ENCODE assay signal across 10 cellular contexts in the genomic region with DNA sequence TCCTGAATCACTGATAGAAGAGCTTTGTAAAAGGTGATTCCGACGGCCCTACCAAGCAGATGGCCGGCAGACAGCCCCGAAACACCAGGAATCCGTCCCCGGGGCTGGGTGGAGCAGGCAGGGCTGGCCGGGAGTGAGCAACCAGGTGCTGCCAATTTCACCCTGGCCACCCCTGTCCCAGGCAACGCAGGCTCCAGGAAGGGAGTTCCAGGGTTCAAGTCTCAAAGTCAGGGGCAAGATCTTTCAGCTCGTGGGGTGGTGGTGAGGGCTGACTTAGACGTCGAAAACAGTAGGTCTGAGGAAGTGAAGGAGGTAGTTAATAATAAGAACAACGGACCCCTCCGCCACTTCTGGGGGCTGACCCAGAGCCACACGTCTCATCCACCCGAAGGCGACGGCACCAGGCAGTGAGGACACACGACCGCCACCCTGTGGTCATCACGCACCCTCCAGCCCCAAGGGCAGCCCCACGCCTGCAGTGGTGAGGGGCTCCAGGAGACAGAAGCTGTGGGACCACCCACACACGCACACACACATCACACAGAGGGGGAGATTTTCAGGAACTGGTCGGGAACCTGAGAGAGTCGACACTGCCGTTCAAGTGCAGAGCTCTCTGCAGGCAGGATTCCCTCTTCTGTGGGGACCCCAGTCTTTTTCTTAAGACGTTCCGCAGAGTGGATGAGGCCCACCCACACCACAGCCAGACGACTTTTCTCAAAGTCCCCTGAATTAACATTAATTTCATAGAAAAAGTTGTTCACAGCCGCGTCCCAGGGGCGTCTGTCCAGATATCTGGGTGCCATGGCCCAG.
DNase-seq lines count a peak whose midpoint lies in the region; TF ChIP-seq lines count a peak whose summit lies in the region.
"Had no signal": no experiment of that assay in that cellular context is flagged by ENCODE, and none has a peak within 500 bp of the region (broad histone marks: within the 10 kb centered on the region; RNA-seq: fewer than 3 reads in every experiment).

No MANE protein-coding gene starts in this region.

- peak; percentile 66 for TF ChIP-seq CTCF in LNCaP clone FGC (IDR thresholded peaks at IDR 0.05; ENCODE audit: control insufficient read depth, extremely low read depth, insufficient read depth)
- no peak for TF ChIP-seq CTCF in osteoblast (IDR thresholded peaks at IDR 0.05; ENCODE audit: extremely low read depth, low read depth, low read length)

- no peaks in the 10 kb centered on the region for H4K20me1 ChIP-seq in osteoblast (ENCODE audit: insufficient read depth, low read length)
- H4K20me1 ChIP-seq: BLaER1 had no signal

- H3K9me3 Mint-ChIP-seq in CD4-positive, alpha-beta memory T cell: peaks cover 0 to 9% (median 3%) of the 10 kb centered on the region in 8 donors
- peaks cover under 1% of the 10 kb centered on the region for H3K9me3 Mint-ChIP-seq in activated CD4-positive, alpha-beta T cell treated with anti-CD3 and anti-CD28 coated beads, Interleukin-2, amount 10 ng/mL, durations not matched to agents 7 days and 5 days

- no peaks in the 10 kb centered on the region for H3K4me1 ChIP-seq in osteoblast (ENCODE audit: insufficient read depth, low read length)
- H3K4me1 ChIP-seq in CD4-positive, alpha-beta memory T cell (ENCODE audit: insufficient read depth, low read length): no peaks in the 10 kb centered on the region
- H3K4me1 ChIP-seq: BLaER1, upper lobe of left lung had no signal

- no peak overlapping the region for H3K27ac ChIP-seq in osteoblast (ENCODE audit: low read depth, low read length)
- no peak overlapping the region for H3K27ac ChIP-seq in CD4-positive, alpha-beta memory T cell (ENCODE audit: low read depth, low read length)
- H3K27ac ChIP-seq: BLaER1, upper lobe of left lung had no signal

- H3K4me1 Mint-ChIP-seq in CD4-positive, alpha-beta memory T cell: peaks cover 0 to 8% (median 2%) of the 10 kb centered on the region in 4 donors
- H3K4me1 Mint-ChIP-seq in activated CD4-positive, alpha-beta T cell treated with anti-CD3 and anti-CD28 coated beads, Interleukin-2, amount 10 ng/mL, durations not matched to agents 7 days and 5 days: no peaks in the 10 kb centered on the region

- H3K4me3 ChIP-seq in LNCaP clone FGC (ENCODE audit: low read depth, low read length) (no peak overlapping the region), osteoblast (ENCODE audit: insufficient read depth, low read length) (no peak overlapping the region)
- no peak overlapping the region for H3K4me3 ChIP-seq in CD4-positive, alpha-beta memory T cell (ENCODE audit: low read length in 2 of 2)
- H3K4me3 ChIP-seq: BLaER1, upper lobe of left lung had no signal

- H3K4me2 ChIP-seq in osteoblast (ENCODE audit: insufficient read depth, low read length): no peak overlapping the region
- H3K4me2 ChIP-seq: BLaER1 had no signal

- no peaks in the 10 kb centered on the region for H3K9me3 ChIP-seq in osteoblast (ENCODE audit: low read depth, low read length)
- H3K9me3 ChIP-seq in CD4-positive, alpha-beta memory T cell (ENCODE audit: control insufficient read depth in 1 of 2, low read length in 2 of 2): no peaks in the 10 kb centered on the region
- H3K9me3 ChIP-seq: BLaER1 had no signal

- H2AFZ ChIP-seq in osteoblast (ENCODE audit: low read length): no peak overlapping the region

- POLR2A ChIA-PET in CD4-positive, alpha-beta memory T cell (lab: Charles Lee; ENCODE audit: partially characterized antibody): no interaction called here
- POLR2A ChIA-PET in activated CD4-positive, alpha-beta T cell treated with anti-CD3 and anti-CD28 coated beads, Interleukin-2, amount 10 ng/mL, durations not matched to agents 7 days and 5 days (lab: Charles Lee): no interaction called here

- no peaks in the 10 kb centered on the region for H3K36me3 ChIP-seq in osteoblast (ENCODE audit: insufficient read depth, low read length)
- H3K36me3 ChIP-seq in CD4-positive, alpha-beta memory T cell (ENCODE audit: insufficient read depth, low read length): no peaks in the 10 kb centered on the region
- H3K36me3 ChIP-seq: BLaER1, upper lobe of left lung had no signal

- no peak overlapping the region for H3K4me3 Mint-ChIP-seq in CD4-positive, alpha-beta memory T cell
- H3K4me3 Mint-ChIP-seq in activated CD4-positive, alpha-beta T cell treated with anti-CD3 and anti-CD28 coated beads, Interleukin-2, amount 10 ng/mL, durations not matched to agents 7 days and 5 days: no peak overlapping the region

- H3K27ac Mint-ChIP-seq in CD4-positive, alpha-beta memory T cell: no peak overlapping the region
- no peak overlapping the region for H3K27ac Mint-ChIP-seq in activated CD4-positive, alpha-beta T cell treated with anti-CD3 and anti-CD28 coated beads, Interleukin-2, amount 10 ng/mL, durations not matched to agents 7 days and 5 days

- DNase-seq in NCI-H748 (lab: John Stamatoyannopoulos, UW; ENCODE audit: unreplicated experiment): peak; percentile 35
- DNase-seq in NCI-H748 treated with DMSO at 0.1 percent for 48 hours (lab: John Stamatoyannopoulos, UW): no peak
- DNase-seq in LNCaP clone FGC (ENCODE audit: low read depth): no peak
- peak; percentile 79 for DNase-seq in ecto neural progenitor cell (ENCODE audit: low spot score)
- peak; percentile 87 for DNase-seq in osteoblast (ENCODE audit: insufficient read length, low spot score, missing footprints)
- no peak for DNase-seq in CD4-positive, alpha-beta memory T cell
- no peak for DNase-seq in NCI-H2196 treated with DMSO at 0.1 percent for 48 hours (lab: John Stamatoyannopoulos, UW; ENCODE audit: unreplicated experiment)
- no peak for DNase-seq in activated CD4-positive, alpha-beta T cell treated with anti-CD3 and anti-CD28 coated beads, Interleukin-2, amount 10 ng/mL, durations not matched to agents 7 days and 5 days

- no peaks in the 10 kb centered on the region for H3K79me2 ChIP-seq in osteoblast (ENCODE audit: insufficient read depth, low read length)

- peaks cover 9% of the 10 kb centered on the region for H3K27me3 ChIP-seq in osteoblast (ENCODE audit: insufficient read depth, low read length)
- H3K27me3 ChIP-seq in CD4-positive, alpha-beta memory T cell (ENCODE audit: insufficient read depth, low read length): no peaks in the 10 kb centered on the region
- H3K27me3 ChIP-seq: BLaER1 had no signal

- intact Hi-C loops in CD4-positive, alpha-beta memory T cell (cut with micrococcal nuclease): no loop called here

- H3K27me3 Mint-ChIP-seq in CD4-positive, alpha-beta memory T cell: peaks cover 10 to 15% of the 10 kb centered on the region in 2 donors
- H3K27me3 Mint-ChIP-seq in activated CD4-positive, alpha-beta T cell treated with anti-CD3 and anti-CD28 coated beads, Interleukin-2, amount 10 ng/mL, durations not matched to agents 7 days and 5 days: peaks cover 9% of the 10 kb centered on the region

- H3K36me3 Mint-ChIP-seq in CD4-positive, alpha-beta memory T cell: no peaks in the 10 kb centered on the region
- no peaks in the 10 kb centered on the region for H3K36me3 Mint-ChIP-seq in activated CD4-positive, alpha-beta T cell treated with anti-CD3 and anti-CD28 coated beads, Interleukin-2, amount 10 ng/mL, durations not matched to agents 7 days and 5 days (ENCODE audit: low read depth)

- CTCF ChIA-PET in CD4-positive, alpha-beta memory T cell (lab: Charles Lee; ENCODE audit: partially characterized antibody): no interaction called here
- CTCF ChIA-PET in activated CD4-positive, alpha-beta T cell treated with anti-CD3 and anti-CD28 coated beads, Interleukin-2, amount 10 ng/mL, durations not matched to agents 7 days and 5 days (lab: Charles Lee): interaction anchor here (0.7 to 1.1 kb wide), 3 partner anchors 13 to 1280 kb away, joined by 3 read pairs; no protein-coding TSS in a partner anchor

Comparison
In these comparisons a context has a peak if more than half of its experiments do, and no peak if none do; other contexts are left out.
1. DNase-seq: peak in NCI-H748 (single experiment), ecto neural progenitor cell (single experiment) and osteoblast (single experiment); none in NCI-H748 treated with DMSO at 0.1 percent for 48 hours (single experiment), LNCaP clone FGC (single experiment), CD4-positive, alpha-beta memory T cell (0 of 5), NCI-H2196 treated with DMSO at 0.1 percent for 48 hours (single experiment) and activated CD4-positive, alpha-beta T cell treated with anti-CD3 and anti-CD28 coated beads, Interleukin-2, amount 10 ng/mL, durations not matched to agents 7 days and 5 days (single experiment).